ENCODE assay signal across 8 cellular contexts in the genomic region with DNA sequence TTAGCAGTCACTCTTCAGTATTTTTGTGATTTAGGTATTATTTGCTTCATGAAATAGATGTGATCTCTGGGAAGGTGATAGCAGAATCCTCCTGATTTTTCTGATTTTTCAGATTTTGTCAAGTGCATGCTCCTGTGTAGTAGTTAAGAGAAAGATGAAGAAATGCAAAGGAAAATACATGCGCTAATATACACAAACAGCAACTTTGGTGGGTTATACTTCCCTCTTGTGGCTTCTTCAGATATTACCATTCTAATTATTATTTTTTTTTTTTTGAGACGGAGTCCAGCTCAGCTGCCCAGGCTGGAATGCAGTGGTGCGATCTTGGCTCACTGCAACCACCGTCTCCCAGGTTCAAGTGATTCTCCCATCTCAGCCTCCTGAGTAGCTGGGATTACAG.
DNase-seq lines count a peak whose midpoint lies in the region; ATAC-seq lines count a peak whose summit lies in the region.

No MANE protein-coding gene starts in this region.

- H3K4me3 ChIP-seq in adipocyte (ENCODE audit: low read length), result no peak overlapping the region

- H3K4me1 ChIP-seq in adipocyte (ENCODE audit: control insufficient read depth, insufficient read depth, low read length), result peaks cover 14% of the 10 kb centered on the region

- no peaks in the 10 kb centered on the region for H3K9me3 ChIP-seq in adipocyte (ENCODE audit: control insufficient read depth, low read length)

- no peak overlapping the region for H3K9ac ChIP-seq in adipocyte (ENCODE audit: low read length)

- DNase-seq in ACHN, result peak; percentile 43
- peak; percentile 23 for DNase-seq in GF-D8 (lab: John Stamatoyannopoulos, UW)
- peak; percentile 72 for DNase-seq in adipocyte (ENCODE audit: low read depth)
- peak; percentile 37 for DNase-seq in kidney glomerular epithelial cell (lab: John Stamatoyannopoulos, UW)
- DNase-seq in 8988T, result no peak
- no peak for DNase-seq in SHP77 treated with DMSO at 0.1 percent for 48 hours (lab: John Stamatoyannopoulos, UW)

- ATAC-seq in HG03565 (IDR thresholded peaks at IDR 0.05; ENCODE audit: unreplicated experiment) (peak; percentile 36), HG02840 (IDR thresholded peaks at IDR 0.05; ENCODE audit: low FRiP score, unreplicated experiment) (no peak)

- no peaks in the 10 kb centered on the region for H3K27me3 ChIP-seq in adipocyte (replicated peaks; ENCODE audit: control insufficient read depth, insufficient read depth, low read length)

- no peaks in the 10 kb centered on the region for H3K36me3 ChIP-seq in adipocyte (ENCODE audit: control insufficient read depth, insufficient read depth, low read length, severe bottlenecking)

- in situ Hi-C loops in ACHN (cut with HindIII; ENCODE audit: low pct_ligation_motif_present, low pct_unique_long_range_greater_than_20kb, low sequenced_read_pairs), result no loop called here

Comparison
In these comparisons a context has a peak if more than half of its experiments do, and no peak if none do; other contexts are left out.
1. DNase-seq: peak in ACHN (single experiment), GF-D8 (single experiment), adipocyte (single experiment) and kidney glomerular epithelial cell (single experiment); none in 8988T (single experiment) and SHP77 treated with DMSO at 0.1 percent for 48 hours (single experiment).